9 cellular contexts compared by ENCODE assay signal in genomic region chr21:29017639-29018237, GRCh38. TPM values are rescaled to one million over a fixed set of nuclear protein-coding genes. Genes with fewer than 3 reads are reported as not detected.
A peak's percentile ranks its signal among the peaks of the same experiment; 100 is the strongest.
DNase-seq lines count a peak whose midpoint lies in the region; ATAC-seq and TF ChIP-seq lines count a peak whose summit lies in the region.
"Had no signal": no experiment of that assay in that cellular context is flagged by ENCODE, and none has a peak within 500 bp of the region (broad histone marks: within the 10 kb centered on the region; RNA-seq: fewer than 3 reads in every experiment).

No MANE protein-coding gene starts in this region.

- no peak for TF ChIP-seq RAD21 in HCT116 (IDR thresholded peaks at IDR 0.05; ENCODE audit: low read depth)

- H3K36me3 Mint-ChIP-seq in activated T-helper 1 cell treated with anti-CD3 and anti-CD28 coated beads, Interleukin-12 subunit alpha, Interleukin-12 subunit beta, Interleukin-2, Interleukin-4 antibody, amounts not matched to agents 30 ng/mL and 10 ng/mL and 1 ng/mL, durations not matched to agents 14 hours and 24 hours and 36 hours (ENCODE audit: low read depth): peaks cover 9% of the 10 kb centered on the region

- H3K9me3 ChIP-seq in HCT116 (ENCODE audit: control insufficient read depth in 1 of 2, insufficient read depth in 1 of 2, low read depth in 1 of 2, low read length in 2 of 2) (no peaks in the 10 kb centered on the region), lower lobe of right lung (no peaks in the 10 kb centered on the region), thyroid gland (no peaks in the 10 kb centered on the region)

- intact Hi-C loops in HCT116 (cut with micrococcal nuclease) (no loop called here), lower lobe of right lung (cut with DNase I) (no loop called here), thyroid gland (cut with DNase I) (no loop called here)
- intact Hi-C loops in activated T-helper 1 cell treated with anti-CD3 and anti-CD28 coated beads, Interleukin-12 subunit alpha, Interleukin-12 subunit beta, Interleukin-2, Interleukin-4 antibody, amounts not matched to agents 30 ng/mL and 10 ng/mL and 1 ng/mL, durations not matched to agents 14 hours and 24 hours and 36 hours (cut with micrococcal nuclease): loop anchor here (1.0 kb wide), 2 partner anchors 15 to 24 kb away; no protein-coding TSS in a partner anchor

- H4K20me1 ChIP-seq in HCT116 (ENCODE audit: insufficient read depth): no peaks in the 10 kb centered on the region

- H3K4me3 ChIP-seq in AG04449 (ENCODE audit: low read depth, low read length) (peak overlapping the region; percentile 89), HCT116 (replicated peaks in 1 of 2; ENCODE audit: low read depth in 1 of 2, low read length in 2 of 2) (peak overlapping the region; percentile 86 to 91), lower lobe of right lung (peak overlapping the region; percentile 99), thyroid gland (replicated peaks in 1 of 3) (no peak overlapping the region)

- DNase-seq in AG04449 (ENCODE audit: low read depth, low spot score) (no peak), HCT116 (ENCODE audit: low read depth, low spot score) (no peak), lower lobe of right lung (no peak), cerebellar cortex (ENCODE audit: low spot score) (no peak), GM03348 (ENCODE audit: low spot score) (no peak), thyroid gland (no peak)
- DNase-seq in activated T-helper 1 cell treated with anti-CD3 and anti-CD28 coated beads, Interleukin-12 subunit alpha, Interleukin-12 subunit beta, Interleukin-2, Interleukin-4 antibody, amounts not matched to agents 30 ng/mL and 10 ng/mL and 1 ng/mL, durations not matched to agents 14 hours and 24 hours and 36 hours (ENCODE audit: low spot score): no peak

- CTCF ChIA-PET in AG04449 (lab: Yijun Ruan, JAX): interaction anchor here (0.9 kb wide), 1 partner anchor 22 kb away, joined by 3 read pairs; no protein-coding TSS in a partner anchor
- CTCF ChIA-PET in HCT116 (lab: Charles Lee): no interaction called here

- peaks cover 23% of the 10 kb centered on the region for H3K4me1 Mint-ChIP-seq in activated T-helper 1 cell treated with anti-CD3 and anti-CD28 coated beads, Interleukin-12 subunit alpha, Interleukin-12 subunit beta, Interleukin-2, Interleukin-4 antibody, amounts not matched to agents 30 ng/mL and 10 ng/mL and 1 ng/mL, durations not matched to agents 14 hours and 24 hours and 36 hours (ENCODE audit: low read depth)

- 84 to 88% methylated on average over 6 of the region's 6 CpGs for WGBS in thyroid gland, 2 donors

- peak overlapping the region; percentile 91 for H3K4me3 Mint-ChIP-seq in activated T-helper 1 cell treated with anti-CD3 and anti-CD28 coated beads, Interleukin-12 subunit alpha, Interleukin-12 subunit beta, Interleukin-2, Interleukin-4 antibody, amounts not matched to agents 30 ng/mL and 10 ng/mL and 1 ng/mL, durations not matched to agents 14 hours and 24 hours and 36 hours

- no peak overlapping the region for H3K27ac ChIP-seq in HCT116 (ENCODE audit: low read depth, low read length)
- no peak overlapping the region for H3K27ac ChIP-seq in lower lobe of right lung
- no peak overlapping the region for H3K27ac ChIP-seq in thyroid gland
- H3K27ac ChIP-seq: cardiac muscle cell had no signal

- POLR2A ChIA-PET in AG04449 (lab: Yijun Ruan, JAX) (interaction anchor here (0.7 kb wide), 1 partner anchor 15 kb away, joined by 4 read pairs; no protein-coding TSS in a partner anchor), HCT116 (lab: Charles Lee) (interaction anchor here (1.0 to 1.9 kb wide), 2 partner anchors 12 to 15 kb away, joined by 4 to 8 read pairs; no protein-coding TSS in a partner anchor)

- RAD21 ChIA-PET in HCT116 (lab: Charles Lee; ENCODE audit: low non-redundant PET in 1 of 2, low total read pairs in 2 of 2, uncharacterized antibody in 2 of 2, unreplicated experiment in 2 of 2): no interaction called here

- no peaks in the 10 kb centered on the region for H3K9me3 Mint-ChIP-seq in activated T-helper 1 cell treated with anti-CD3 and anti-CD28 coated beads, Interleukin-12 subunit alpha, Interleukin-12 subunit beta, Interleukin-2, Interleukin-4 antibody, amounts not matched to agents 30 ng/mL and 10 ng/mL and 1 ng/mL, durations not matched to agents 14 hours and 24 hours and 36 hours

- no peaks in the 10 kb centered on the region for H3K36me3 ChIP-seq in HCT116 (ENCODE audit: control insufficient read depth in 1 of 2, insufficient read depth in 2 of 2, low read length in 2 of 2)
- no peaks in the 10 kb centered on the region for H3K36me3 ChIP-seq in lower lobe of right lung
- H3K36me3 ChIP-seq in thyroid gland: no peaks in the 10 kb centered on the region
- H3K36me3 ChIP-seq: cardiac muscle cell had no signal

- no TSS peak for BruUV-seq in HCT116 (replicated peaks; lab: Mats Ljungman, UMichigan)

- peaks cover 38% of the 10 kb centered on the region for H3K79me2 ChIP-seq in HCT116 (ENCODE audit: insufficient read depth, low read length)

- no peaks in the 10 kb centered on the region for H3K27me3 ChIP-seq in HCT116 (ENCODE audit: insufficient read depth, low read length)
- H3K27me3 ChIP-seq in lower lobe of right lung (ENCODE audit: low read depth): no peaks in the 10 kb centered on the region
- no peaks in the 10 kb centered on the region for H3K27me3 ChIP-seq in thyroid gland
- H3K27me3 ChIP-seq: cardiac muscle cell had no signal

- ATAC-seq in HCT116 (no peak), lower lobe of right lung (peak in 1 of 2 donors; percentile 7), HG02981 (IDR thresholded peaks at IDR 0.05; ENCODE audit: unreplicated experiment) (no peak)

- no peak for TF ChIP-seq POLR2A in HCT116 (IDR thresholded peaks at IDR 0.05; ENCODE audit: borderline replicate concordance, extremely low read depth, insufficient read depth, insufficient read length)
- no peak for TF ChIP-seq POLR2A in thyroid gland (IDR thresholded peaks at IDR 0.05)

- H2AFZ ChIP-seq in HCT116 (ENCODE audit: low read depth, low read length, poor library complexity, severe bottlenecking): no peak overlapping the region

- no peaks in the 10 kb centered on the region for H3K27me3 Mint-ChIP-seq in activated T-helper 1 cell treated with anti-CD3 and anti-CD28 coated beads, Interleukin-12 subunit alpha, Interleukin-12 subunit beta, Interleukin-2, Interleukin-4 antibody, amounts not matched to agents 30 ng/mL and 10 ng/mL and 1 ng/mL, durations not matched to agents 14 hours and 24 hours and 36 hours (ENCODE audit: insufficient read depth)

- H3K9ac ChIP-seq in HCT116 (ENCODE audit: low read length): peak overlapping the region; percentile 96

- TF ChIP-seq CTCF in AG04449 (IDR thresholded peaks at IDR 0.05; ENCODE audit: insufficient read depth, low read length, missing control alignments): no peak
- no peak for TF ChIP-seq CTCF in HCT116 (IDR thresholded peaks at IDR 0.05 in 2 of 3, conservative IDR thresholded peaks at IDR 0.05 in 1 of 3; ENCODE audit: borderline replicate concordance in 1 of 3, insufficient read depth in 1 of 3, low read depth in 2 of 3, low read length in 2 of 3)
- no peak for TF ChIP-seq CTCF in lower lobe of right lung (IDR thresholded peaks at IDR 0.05)
- no peak for TF ChIP-seq CTCF in thyroid gland (IDR thresholded peaks at IDR 0.05)

- H3K4me1 ChIP-seq in HCT116 (ENCODE audit: control insufficient read depth in 1 of 2, insufficient read depth in 2 of 2, low read length in 2 of 2): peaks cover 4 to 31% of the 10 kb centered on the region in 2 experiments; a peak in 3 of 4 replicates
- H3K4me1 ChIP-seq in lower lobe of right lung: peaks cover 15% of the 10 kb centered on the region
- peaks cover 17 to 18% of the 10 kb centered on the region in 2 donors for H3K4me1 ChIP-seq in thyroid gland

- H3K4me2 ChIP-seq in HCT116 (ENCODE audit: low read length): peak overlapping the region; percentile 87

- H3K27ac Mint-ChIP-seq in activated T-helper 1 cell treated with anti-CD3 and anti-CD28 coated beads, Interleukin-12 subunit alpha, Interleukin-12 subunit beta, Interleukin-2, Interleukin-4 antibody, amounts not matched to agents 30 ng/mL and 10 ng/mL and 1 ng/mL, durations not matched to agents 14 hours and 24 hours and 36 hours: peak overlapping the region; percentile 79

- H3K9me2 ChIP-seq in HCT116 (ENCODE audit: insufficient read depth): no peaks in the 10 kb centered on the region

TF ChIP-seq in HCT116, 20 proteins besides CTCF, POLR2A, EP300 and RAD21 (continues in another document):
- TF ChIP-seq TCF7L2 (IDR thresholded peaks at IDR 0.05; ENCODE audit: borderline replicate concordance, extremely low read depth, insufficient read depth, insufficient read length): no peak
- TF ChIP-seq ZFX (IDR thresholded peaks at IDR 0.05): no peak
- TF ChIP-seq POLR2AphosphoS5 (IDR thresholded peaks at IDR 0.05; ENCODE audit: low read depth, low read length): no peak
- TF ChIP-seq YY1 (IDR thresholded peaks at IDR 0.05; ENCODE audit: extremely low read depth, insufficient replicate concordance, low read depth, low read length): no peak

RNA-seq across cellular contexts. Expression of gene RWDD2B, which starts 1.4 kb away (rescaled TPM):
- total RNA-seq in HCT116 (2021; ENCODE audit: unreplicated experiment) (24.5 TPM), lower lobe of right lung (10.8 TPM), thyroid gland (10 to 100 TPM; 11.1 to 17.7 (median 13.3) TPM)
- 14.8 and 15.8 TPM in 2 replicates for polyA plus RNA-seq in HCT116 (2012)
- total RNA-seq in activated T-helper 1 cell treated with anti-CD3 and anti-CD28 coated beads, Interleukin-12 subunit alpha, Interleukin-12 subunit beta, Interleukin-2, Interleukin-4 antibody, amounts not matched to agents 30 ng/mL and 10 ng/mL and 1 ng/mL, durations not matched to agents 14 hours and 24 hours and 36 hours: 11.0 and 11.1 TPM in 2 replicates

RNA-seq across cellular contexts. Expression of gene USP16, which starts 6.7 kb away (rescaled TPM):
- total RNA-seq in HCT116 (2021; ENCODE audit: unreplicated experiment): 35.9 TPM
- polyA plus RNA-seq in HCT116 (2012): 12.6 and 19.0 TPM in 2 replicates
- total RNA-seq in activated T-helper 1 cell treated with anti-CD3 and anti-CD28 coated beads, Interleukin-12 subunit alpha, Interleukin-12 subunit beta, Interleukin-2, Interleukin-4 antibody, amounts not matched to agents 30 ng/mL and 10 ng/mL and 1 ng/mL, durations not matched to agents 14 hours and 24 hours and 36 hours: 44.7 and 48.7 TPM in 2 replicates
- total RNA-seq in lower lobe of right lung: 33.4 TPM
- total RNA-seq in thyroid gland: 10 to 100 TPM; 40.0 to 53.4 (median 45.7) TPM

RNA-seq across cellular contexts. Expression of gene LTN1, which starts 25.1 kb away (rescaled TPM):
- total RNA-seq in HCT116 (2021; ENCODE audit: unreplicated experiment) (8.7 TPM), lower lobe of right lung (22.0 TPM), thyroid gland (10 to 100 TPM; 25.5 to 45.3 (median 28.8) TPM)
- 1.1 and 1.4 TPM in 2 replicates for polyA plus RNA-seq in HCT116 (2012)
- total RNA-seq in activated T-helper 1 cell treated with anti-CD3 and anti-CD28 coated beads, Interleukin-12 subunit alpha, Interleukin-12 subunit beta, Interleukin-2, Interleukin-4 antibody, amounts not matched to agents 30 ng/mL and 10 ng/mL and 1 ng/mL, durations not matched to agents 14 hours and 24 hours and 36 hours: 25.6 and 28.4 TPM in 2 replicates

RNA-seq across cellular contexts. Expression of gene CCT8, which starts 55.7 kb away (rescaled TPM):
- total RNA-seq in HCT116 (2021; ENCODE audit: unreplicated experiment) (355 TPM), lower lobe of right lung (111 TPM), thyroid gland (10 to 100 TPM; 75.4 to 99.3 (median 86.7) TPM)
- polyA plus RNA-seq in HCT116 (2012): 180 and 258 TPM in 2 replicates
- total RNA-seq in activated T-helper 1 cell treated with anti-CD3 and anti-CD28 coated beads, Interleukin-12 subunit alpha, Interleukin-12 subunit beta, Interleukin-2, Interleukin-4 antibody, amounts not matched to agents 30 ng/mL and 10 ng/mL and 1 ng/mL, durations not matched to agents 14 hours and 24 hours and 36 hours: 394 and 400 TPM in 2 replicates

Comparison
In these comparisons a context has a peak if more than half of its experiments do, and no peak if none do; other contexts are left out.
1. H3K4me3 ChIP-seq: peak in AG04449 (single experiment), HCT116 (2 of 2) and lower lobe of right lung (single experiment); none in thyroid gland (0 of 3).